In the genomic region with DNA sequence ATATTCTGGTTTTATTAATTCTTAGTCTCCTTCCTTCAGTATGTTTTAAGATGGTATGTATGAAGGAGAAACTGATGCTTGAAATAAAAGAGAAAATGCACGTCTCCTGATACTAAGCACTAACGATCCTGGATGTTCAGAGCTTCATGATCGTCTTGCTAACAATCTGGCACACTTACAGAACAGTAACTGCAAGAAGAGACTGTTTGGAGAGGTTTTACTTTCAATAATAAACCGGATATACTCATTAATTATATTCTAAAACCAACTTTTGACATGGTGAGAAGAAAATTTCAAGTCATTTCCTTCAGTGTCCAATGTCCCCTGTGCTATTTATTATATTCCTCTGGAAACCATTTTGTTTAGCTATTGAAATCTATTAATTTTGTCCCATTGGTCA, we compare ENCODE assay signal across 32 cellular contexts.
"Had no signal": no experiment of that assay in that cellular context is flagged by ENCODE, and none has a peak within 500 bp of the region (broad histone marks: within the 10 kb centered on the region; RNA-seq: fewer than 3 reads in every experiment).

No MANE protein-coding gene starts in this region.

- H3K27me3 ChIP-seq: ascending aorta, cardiac muscle cell had no signal

- H3K4me1 ChIP-seq: ascending aorta had no signal

- H3K9me3 ChIP-seq: ascending aorta had no signal

- H3K4me3 ChIP-seq: ascending aorta, cardiac muscle cell had no signal

- DNase-seq: activated CD4-positive, alpha-beta memory T cell treated with anti-CD3 and anti-CD28 coated beads, Interleukin-2, amount 10 ng/mL, durations not matched to agents 7 days and 5 days; activated CD4-positive, alpha-beta T cell treated with anti-CD3 and anti-CD28 coated beads for 1 hour; activated CD4-positive, alpha-beta T cell treated with anti-CD3 and anti-CD28 coated beads for 36 hours; activated CD4-positive, alpha-beta T cell treated with anti-CD3 and anti-CD28 coated beads for 48 hours; activated CD4-positive, alpha-beta T cell treated with anti-CD3 and anti-CD28 coated beads, Interleukin-2, amount 10 ng/mL, durations not matched to agents 7 days and 5 days; activated CD4-positive, alpha-beta T cell treated with anti-CD3 and anti-CD28 coated beads, Interleukin-2, amount 50 U/mL, for 48 hours; activated CD4-positive, CD25-positive, alpha-beta regulatory T cell; activated CD8-positive, alpha-beta memory T cell treated with anti-CD3 and anti-CD28 coated beads for 24 hours; activated CD8-positive, alpha-beta memory T cell treated with anti-CD3 and anti-CD28 coated beads, Interleukin-2, amount 10 ng/mL, durations not matched to agents 7 days and 5 days; activated CD8-positive, alpha-beta memory T cell treated with anti-CD3 and anti-CD28 coated beads, Interleukin-2, amount 50 U/mL, for 48 hours; activated CD8-positive, alpha-beta T cell treated with anti-CD3 and anti-CD28 coated beads, Interleukin-2, amount 10 ng/mL, durations not matched to agents 7 days and 5 days; activated effector memory CD4-positive, alpha-beta T cell treated with Interleukin-2 at 50 U/mL for 16 hours; activated gamma-delta T cell; activated naive CD4-positive, alpha-beta T cell treated with anti-CD3 and anti-CD28 coated beads, Interleukin-2, amount 10 ng/mL, durations not matched to agents 7 days and 5 days; activated naive CD4-positive, alpha-beta T cell treated with Interleukin-2 at 50 U/mL for 16 hours; activated naive CD8-positive, alpha-beta T cell treated with anti-CD3 and anti-CD28 coated beads, Interleukin-2, amount 10 ng/mL, durations not matched to agents 7 days and 5 days; activated naive CD8-positive, alpha-beta T cell treated with anti-CD3 and anti-CD28 coated beads, Interleukin-2, amount 50 U/mL, for 24 hours; activated T-cell treated with anti-CD3 and anti-CD28 coated beads, Interleukin-2, amount 50 U/mL, for 24 hours; activated T-cell treated with anti-CD3 and anti-CD28 coated beads, Interleukin-2, amount 50 U/mL, for 48 hours; amygdala; anterior cingulate cortex; caudate nucleus; cerebellar nuclear complex; T-helper 2 cell; T-helper 9 cell; WERI-Rb-1 had no signal

- H3K27ac ChIP-seq: ascending aorta, cardiac muscle cell, WERI-Rb-1 had no signal

- H3K36me3 ChIP-seq: ascending aorta, cardiac muscle cell, WERI-Rb-1 had no signal

- ATAC-seq: activated CD4-positive, alpha-beta T cell treated with anti-CD3 and anti-CD28 coated beads for 36 hours; activated CD4-positive, CD25-positive, alpha-beta regulatory T cell treated with anti-CD3 and anti-CD28 coated beads, Interleukin-2, amount 50 U/mL, for 24 hours; activated CD8-positive, alpha-beta memory T cell treated with anti-CD3 and anti-CD28 coated beads, Interleukin-2, amount 10 ng/mL, durations not matched to agents 7 days and 5 days; activated CD8-positive, alpha-beta T cell treated with anti-CD3 and anti-CD28 coated beads, Interleukin-2, amount 10 ng/mL, durations not matched to agents 7 days and 5 days; activated naive CD8-positive, alpha-beta T cell treated with anti-CD3 and anti-CD28 coated beads, Interleukin-2, amount 50 U/mL, for 24 hours; WTC11 had no signal

- FAIRE-seq: bronchial epithelial cell, TTC549 had no signal
